Comparison of ENCODE assay signal across 27 cellular contexts in genomic region chr16:84943620-84944019, GRCh38.
"Had no signal": no experiment of that assay in that cellular context is flagged by ENCODE, and none has a peak within 500 bp of the region (broad histone marks: within the 10 kb centered on the region; RNA-seq: fewer than 3 reads in every experiment).

No MANE protein-coding gene starts in this region.

- H3K4me3 Mint-ChIP-seq: naive thymus-derived CD4-positive, alpha-beta T cell; nephron; neural progenitor cell; stimulated activated memory B cell treated with anti-CD40 and anti-IgM and Interleukin-4, amounts not matched to agents 10 μg/mL and 1 μg/mL and 100 μg/mL, for 72 hours had no signal

- H3K36me3 ChIP-seq: gastrocnemius medialis, heart left ventricle, left lung, neural progenitor cell, ovary, spleen, tibial artery, upper lobe of left lung had no signal

- H3K9me3 ChIP-seq: gastrocnemius medialis, heart left ventricle, left lung, ovary, psoas muscle, spleen, testis, tibial artery, upper lobe of left lung had no signal

- H3K27me3 ChIP-seq: dorsolateral prefrontal cortex, gastrocnemius medialis, hepatocyte, left lung, neural progenitor cell, ovary, spleen, testis, tibial artery, upper lobe of left lung had no signal

- ATAC-seq: gastrocnemius medialis; heart left ventricle; left cardiac atrium; left lung; naive thymus-derived CD4-positive, alpha-beta T cell; psoas muscle; right cardiac atrium; stimulated activated memory B cell treated with anti-CD40 and anti-IgM and Interleukin-4, amounts not matched to agents 10 μg/mL and 1 μg/mL and 100 μg/mL, for 72 hours; stimulated activated naive CD8-positive, alpha-beta T cell treated with anti-CD3 and anti-CD28 coated beads, Interleukin-15, Interleukin-2, amounts not matched to agents 100 U/mL and 50 U/mL, for 24 hours had no signal

- H3K4me1 Mint-ChIP-seq: stimulated activated memory B cell treated with anti-CD40 and anti-IgM and Interleukin-4, amounts not matched to agents 10 μg/mL and 1 μg/mL and 100 μg/mL, for 72 hours had no signal

- H3K27ac ChIP-seq: dorsolateral prefrontal cortex, gastrocnemius medialis, heart left ventricle, hepatocyte, left lung, neural progenitor cell, ovary, psoas muscle, skin epidermis, spleen, tibial artery, upper lobe of left lung had no signal

- H3K27ac Mint-ChIP-seq: naive thymus-derived CD4-positive, alpha-beta T cell; neural progenitor cell; stimulated activated memory B cell treated with anti-CD40 and anti-IgM and Interleukin-4, amounts not matched to agents 10 μg/mL and 1 μg/mL and 100 μg/mL, for 72 hours had no signal

- H3K36me3 Mint-ChIP-seq: naive thymus-derived CD4-positive, alpha-beta T cell; neural progenitor cell; stimulated activated memory B cell treated with anti-CD40 and anti-IgM and Interleukin-4, amounts not matched to agents 10 μg/mL and 1 μg/mL and 100 μg/mL, for 72 hours had no signal

- H3K4me1 ChIP-seq: heart left ventricle, neural progenitor cell, psoas muscle, tibial artery, upper lobe of left lung had no signal

- H3K9me3 Mint-ChIP-seq: naive thymus-derived CD4-positive, alpha-beta T cell had no signal

- H3K4me3 ChIP-seq: dorsolateral prefrontal cortex, gastrocnemius medialis, heart left ventricle, hepatocyte, left lung, neural progenitor cell, ovary, psoas muscle, skin epidermis, spleen, testis, tibial artery, upper lobe of left lung had no signal

- DNase-seq: dorsolateral prefrontal cortex; effector CD4-positive, alpha-beta T cell; foreskin fibroblast; gastrocnemius medialis; heart left ventricle; left cardiac atrium; left lung; mesenchymal stem cell; midbrain; naive thymus-derived CD4-positive, alpha-beta T cell; nucleus accumbens; ovary; posterior cingulate gyrus; psoas muscle; spleen; stimulated activated CD4-positive, alpha-beta T cell treated with anti-CD3 and anti-CD28 coated beads, Interleukin-4, amount 100 ng/mL, for 4 hours; stimulated activated naive CD8-positive, alpha-beta T cell treated with anti-CD3 and anti-CD28 coated beads, Interleukin-15, Interleukin-2, amounts not matched to agents 100 U/mL and 50 U/mL, for 24 hours; substantia nigra; testis; tibial artery; upper lobe of left lung had no signal
